In genomic region chr2:128501700-128502099, GRCh38 we compare ENCODE assay signal across 24 cellular contexts.
"Had no signal": no experiment of that assay in that cellular context is flagged by ENCODE, and none has a peak within 500 bp of the region (broad histone marks: within the 10 kb centered on the region; RNA-seq: fewer than 3 reads in every experiment).

No MANE protein-coding gene starts in this region.

- H3K36me3 ChIP-seq: adrenal gland, breast epithelium, esophagus muscularis mucosa, gastroesophageal sphincter, heart left ventricle, left lung, ovary, tibial artery, vagina had no signal

- H3K4me1 ChIP-seq: adrenal gland, breast epithelium, gastroesophageal sphincter, left lung, tibial artery, vagina had no signal

- DNase-seq: activated B cell treated with CpG ODN at 0.5 μM for 24 hours; activated CD4-positive, alpha-beta T cell treated with anti-CD3 and anti-CD28 coated beads for 48 hours; activated CD8-positive, alpha-beta T cell treated with anti-CD3 and anti-CD28 coated beads for 36 hours; activated gamma-delta T cell treated with Interleukin-2 at 50 U/mL for 16 hours; activated T-cell treated with anti-CD3 and anti-CD28 coated beads, Interleukin-2, amount 50 U/mL, for 48 hours; effector CD8-positive, alpha-beta T cell; kidney; left lung; naive B cell; stimulated activated CD4-positive, alpha-beta T cell treated with anti-CD3 and anti-CD28 coated beads, Interleukin-12 subunit alpha, Interleukin-12 subunit beta, amount 100 ng/mL, for 4 hours; stimulated activated CD4-positive, alpha-beta T cell treated with anti-CD3 and anti-CD28 coated beads, Interleukin-1b, Interleukin-23, amount 100 ng/mL, for 48 hours; stimulated activated naive CD4-positive, alpha-beta T cell treated with Interleukin-2 at 50 U/mL for 16 hours; substantia nigra; T-helper 1 cell; T-helper 9 cell had no signal

- H3K9me3 Mint-ChIP-seq: activated B cell treated with CpG ODN at 0.5 μM for 24 hours; activated CD8-positive, alpha-beta T cell treated with anti-CD3 and anti-CD28 coated beads for 36 hours; activated naive CD4-positive, alpha-beta T cell treated with anti-CD3 and anti-CD28 coated beads, Interleukin-2, amount 50 U/mL, for 72 hours; naive B cell had no signal

- H3K36me3 Mint-ChIP-seq: activated naive CD4-positive, alpha-beta T cell treated with anti-CD3 and anti-CD28 coated beads, Interleukin-2, amount 50 U/mL, for 72 hours; naive B cell had no signal

- H3K9me3 ChIP-seq: adrenal gland, breast epithelium, esophagus muscularis mucosa, gastroesophageal sphincter, heart left ventricle, left lung, ovary, tibial artery, vagina had no signal

- H3K27me3 ChIP-seq: adrenal gland, breast epithelium, esophagus muscularis mucosa, gastroesophageal sphincter, heart left ventricle, left lung, ovary, tibial artery, vagina had no signal

- H3K27me3 Mint-ChIP-seq: activated B cell treated with CpG ODN at 0.5 μM for 24 hours; activated CD8-positive, alpha-beta T cell treated with anti-CD3 and anti-CD28 coated beads for 36 hours had no signal

- H3K27ac ChIP-seq: adrenal gland, breast epithelium, esophagus muscularis mucosa, gastroesophageal sphincter, left lung, ovary, tibial artery, vagina had no signal

- H3K27ac Mint-ChIP-seq: activated B cell treated with CpG ODN at 0.5 μM for 24 hours; activated CD8-positive, alpha-beta T cell treated with anti-CD3 and anti-CD28 coated beads for 36 hours had no signal

- H3K4me3 ChIP-seq: adrenal gland, breast epithelium, esophagus muscularis mucosa, gastroesophageal sphincter, heart left ventricle, left lung, ovary, tibial artery, vagina had no signal

- ATAC-seq: activated CD8-positive, alpha-beta T cell treated with anti-CD3 and anti-CD28 coated beads for 36 hours; activated naive CD4-positive, alpha-beta T cell treated with anti-CD3 and anti-CD28 coated beads, Interleukin-2, amount 50 U/mL, for 72 hours; gastroesophageal sphincter; left lung had no signal

- H3K4me3 Mint-ChIP-seq: activated B cell treated with CpG ODN at 0.5 μM for 24 hours; activated CD8-positive, alpha-beta T cell treated with anti-CD3 and anti-CD28 coated beads for 36 hours; naive B cell had no signal
